Comparison of ENCODE assay signal across 8 cellular contexts in the genomic region with DNA sequence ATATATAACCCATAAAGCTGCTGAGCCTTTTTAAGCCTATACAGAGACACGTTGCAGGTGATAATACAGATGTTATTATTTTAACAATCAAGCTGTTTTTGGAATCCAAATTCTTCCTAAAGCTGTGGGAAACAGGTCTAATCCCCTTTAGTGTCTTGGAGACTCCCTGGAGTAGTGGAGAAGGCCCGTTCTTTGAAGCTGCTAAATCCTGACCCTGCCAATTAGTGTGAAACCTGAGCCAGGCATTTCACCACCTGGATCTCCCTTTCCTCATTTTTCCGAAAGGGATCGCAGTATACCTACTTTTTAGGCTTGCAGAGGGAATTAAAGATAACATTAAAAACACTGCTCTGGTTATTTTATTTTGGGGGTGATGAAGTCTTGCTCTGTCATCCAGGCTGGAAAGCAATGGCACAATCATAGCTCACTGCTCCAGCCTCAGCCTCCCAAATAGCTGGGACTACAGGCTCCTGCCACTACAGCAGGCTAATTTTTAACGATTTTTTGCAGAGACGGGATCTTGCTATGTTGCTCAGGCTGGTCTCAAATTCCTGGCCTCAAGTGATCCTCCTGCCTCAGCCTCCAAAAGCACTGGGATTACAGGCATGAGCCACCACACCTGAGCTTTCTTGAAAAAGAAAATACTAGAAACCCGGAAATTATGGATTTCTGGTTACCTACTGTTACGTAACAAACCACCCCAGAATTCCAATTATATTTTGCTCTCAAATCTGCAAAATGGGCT. TPM values are rescaled to one million over a fixed set of nuclear protein-coding genes. Genes with fewer than 3 reads are reported as not detected.
A peak's percentile ranks its signal among the peaks of the same experiment; 100 is the strongest.
DNase-seq lines count a peak whose midpoint lies in the region; ATAC-seq and TF ChIP-seq lines count a peak whose summit lies in the region.

No MANE protein-coding gene starts in this region.

- H3K9me2 ChIP-seq in MM.1S (replicated peaks; ENCODE audit: insufficient read depth, low read length) (no peaks in the 10 kb centered on the region), neural cell (ENCODE audit: insufficient read depth, low read length) (no peaks in the 10 kb centered on the region)

- H3F3A ChIP-seq in MM.1S (ENCODE audit: insufficient read depth, low read length), result peaks cover 48% of the 10 kb centered on the region
- no peaks in the 10 kb centered on the region for H3F3A ChIP-seq in neural cell (ENCODE audit: insufficient read depth, low read length, poor library complexity, severe bottlenecking)

- H3K79me2 ChIP-seq in MM.1S (ENCODE audit: low read length) (peaks cover 33% of the 10 kb centered on the region), neural cell (replicated peaks; ENCODE audit: insufficient read depth, low read length) (peaks cover 19% of the 10 kb centered on the region)

- H3K9ac ChIP-seq in MM.1S (ENCODE audit: low read length) (peak overlapping the region; percentile 90), neural cell (ENCODE audit: low read length) (no peak overlapping the region)

- DNase-seq in CD8-positive, alpha-beta memory T cell, result no peak
- DNase-seq in MM.1S (no peak), coronary artery (ENCODE audit: low spot score) (no peak), NCI-H526 (lab: John Stamatoyannopoulos, UW) (no peak), hippocampal formation (lab: John Stamatoyannopoulos, UW) (no peak), NCI-H146 treated with DMSO at 0.1 percent for 48 hours (lab: John Stamatoyannopoulos, UW; ENCODE audit: unreplicated experiment) (no peak)

- no peaks in the 10 kb centered on the region for H3K36me3 ChIP-seq in CD8-positive, alpha-beta memory T cell (ENCODE audit: insufficient read depth, low read length)
- H3K36me3 ChIP-seq in MM.1S (replicated peaks; ENCODE audit: insufficient read depth, low read length) (0 out of 2 replicates have a peak, but pooled peaks cover 4% of the 10 kb centered on the region), neural cell (ENCODE audit: insufficient read depth, low read length) (no peaks in the 10 kb centered on the region)

- CTCF ChIA-PET in CD8-positive, alpha-beta memory T cell (lab: Charles Lee), result interaction anchor here (1.0 to 1.4 kb wide), 3 partner anchors 39 to 171 kb away, joined by 3 to 5 read pairs (median 3); partner anchors contain the start of gene PISD

- H2AFZ ChIP-seq in MM.1S (ENCODE audit: low read length), result no peak overlapping the region
- no peak overlapping the region for H2AFZ ChIP-seq in neural cell (ENCODE audit: low read depth, low read length)

- no peaks in the 10 kb centered on the region for H3K27me3 ChIP-seq in CD8-positive, alpha-beta memory T cell (ENCODE audit: insufficient read depth, low read length, poor library complexity, severe bottlenecking)
- H3K27me3 ChIP-seq in MM.1S (replicated peaks; ENCODE audit: insufficient read depth, low read length), result no peaks in the 10 kb centered on the region
- H3K27me3 ChIP-seq in neural cell (ENCODE audit: insufficient read depth, low read depth, low read length), result no peaks in the 10 kb centered on the region

- peak overlapping the region; percentile 95 to 100 (median 99) for H3K27ac Mint-ChIP-seq in CD8-positive, alpha-beta memory T cell

- H3K4me3 ChIP-seq in CD8-positive, alpha-beta memory T cell (ENCODE audit: low read length), result no peak overlapping the region
- H3K4me3 ChIP-seq in MM.1S (ENCODE audit: low read length) (peak overlapping the region; percentile 79), coronary artery (peak overlapping the region; percentile 97), neural cell (ENCODE audit: low read length) (peak overlapping the region; percentile 96)

- H3K27me3 Mint-ChIP-seq in CD8-positive, alpha-beta memory T cell, result peaks cover 0 to 4% of the 10 kb centered on the region in 2 donors

- peak overlapping the region; percentile 90 to 99 (median 93) for H3K4me3 Mint-ChIP-seq in CD8-positive, alpha-beta memory T cell

- peaks cover 0 to 21% (median 0%) of the 10 kb centered on the region in 3 donors for H3K36me3 Mint-ChIP-seq in CD8-positive, alpha-beta memory T cell

- peak overlapping the region; percentile 84 for H3K4me2 ChIP-seq in MM.1S (ENCODE audit: low read depth, low read length)
- H3K4me2 ChIP-seq in neural cell (ENCODE audit: low read length), result peak overlapping the region; percentile 90

- TF ChIP-seq RAD21 in neural cell (conservative IDR thresholded peaks at IDR 0.05), result no peak

- no peak for ATAC-seq in GM18519 (IDR thresholded peaks at IDR 0.05; ENCODE audit: low FRiP score, unreplicated experiment)

- H4K20me1 ChIP-seq in MM.1S (ENCODE audit: insufficient read depth, low read length) (no peaks in the 10 kb centered on the region), neural cell (ENCODE audit: insufficient read depth) (no peaks in the 10 kb centered on the region)

- TF ChIP-seq CTCF in MM.1S (IDR thresholded peaks at IDR 0.05; ENCODE audit: low read length) (no peak), coronary artery (IDR thresholded peaks at IDR 0.05) (no peak), neural cell (IDR thresholded peaks at IDR 0.05; ENCODE audit: poor library complexity, severe bottlenecking) (no peak)

- H3K9me3 ChIP-seq in CD8-positive, alpha-beta memory T cell (ENCODE audit: low read length), result no peaks in the 10 kb centered on the region
- H3K9me3 ChIP-seq in MM.1S (replicated peaks; ENCODE audit: insufficient read depth, low read length), result no peaks in the 10 kb centered on the region
- no peaks in the 10 kb centered on the region for H3K9me3 ChIP-seq in neural cell (ENCODE audit: low read length)

- H3K4me1 Mint-ChIP-seq in CD8-positive, alpha-beta memory T cell, result peaks cover 38 to 49% (median 39%) of the 10 kb centered on the region in 3 donors

- TF ChIP-seq EP300 in neural cell (conservative IDR thresholded peaks at IDR 0.05; ENCODE audit: poor library complexity, severe bottlenecking), result no peak

- no peaks in the 10 kb centered on the region for H3K9me3 Mint-ChIP-seq in CD8-positive, alpha-beta memory T cell

- peak overlapping the region; percentile 6 for H3K27ac ChIP-seq in CD8-positive, alpha-beta memory T cell (ENCODE audit: low read depth, low read length)
- peak overlapping the region; percentile 92; the same call in 1 of the 2 replicates for H3K27ac ChIP-seq in MM.1S (ENCODE audit: low read length)
- peak overlapping the region; percentile 86 to 97 for H3K27ac ChIP-seq in coronary artery
- no peak overlapping the region for H3K27ac ChIP-seq in neural cell (ENCODE audit: low read length)

- POLR2A ChIA-PET in CD8-positive, alpha-beta memory T cell (lab: Charles Lee), result interaction anchor here (0.7 to 3.0 kb wide), 3 partner anchors 9 to 201 kb away, joined by 3 to 7 read pairs (median 5); no protein-coding TSS in a partner anchor

- H3K4me1 ChIP-seq in CD8-positive, alpha-beta memory T cell (ENCODE audit: insufficient read depth, low read length), result peaks cover 42% of the 10 kb centered on the region
- peaks cover 24% of the 10 kb centered on the region for H3K4me1 ChIP-seq in MM.1S (ENCODE audit: low read length)

TF ChIP-seq in neural cell, 6 proteins besides CTCF, POLR2A, EP300 and RAD21:
- TF ChIP-seq SMC3 (conservative IDR thresholded peaks at IDR 0.05; ENCODE audit: poor library complexity), result no peak
- no peak for TF ChIP-seq EZH2 (IDR thresholded peaks at IDR 0.05; ENCODE audit: borderline replicate concordance, insufficient read depth, low read length, poor library complexity, severe bottlenecking)
- TF ChIP-seq POLR2AphosphoS5 (IDR thresholded peaks at IDR 0.05), result no peak
- no peak for TF ChIP-seq MXI1 (conservative IDR thresholded peaks at IDR 0.05; ENCODE audit: poor library complexity, severe bottlenecking)
- TF ChIP-seq, protein P1, sequence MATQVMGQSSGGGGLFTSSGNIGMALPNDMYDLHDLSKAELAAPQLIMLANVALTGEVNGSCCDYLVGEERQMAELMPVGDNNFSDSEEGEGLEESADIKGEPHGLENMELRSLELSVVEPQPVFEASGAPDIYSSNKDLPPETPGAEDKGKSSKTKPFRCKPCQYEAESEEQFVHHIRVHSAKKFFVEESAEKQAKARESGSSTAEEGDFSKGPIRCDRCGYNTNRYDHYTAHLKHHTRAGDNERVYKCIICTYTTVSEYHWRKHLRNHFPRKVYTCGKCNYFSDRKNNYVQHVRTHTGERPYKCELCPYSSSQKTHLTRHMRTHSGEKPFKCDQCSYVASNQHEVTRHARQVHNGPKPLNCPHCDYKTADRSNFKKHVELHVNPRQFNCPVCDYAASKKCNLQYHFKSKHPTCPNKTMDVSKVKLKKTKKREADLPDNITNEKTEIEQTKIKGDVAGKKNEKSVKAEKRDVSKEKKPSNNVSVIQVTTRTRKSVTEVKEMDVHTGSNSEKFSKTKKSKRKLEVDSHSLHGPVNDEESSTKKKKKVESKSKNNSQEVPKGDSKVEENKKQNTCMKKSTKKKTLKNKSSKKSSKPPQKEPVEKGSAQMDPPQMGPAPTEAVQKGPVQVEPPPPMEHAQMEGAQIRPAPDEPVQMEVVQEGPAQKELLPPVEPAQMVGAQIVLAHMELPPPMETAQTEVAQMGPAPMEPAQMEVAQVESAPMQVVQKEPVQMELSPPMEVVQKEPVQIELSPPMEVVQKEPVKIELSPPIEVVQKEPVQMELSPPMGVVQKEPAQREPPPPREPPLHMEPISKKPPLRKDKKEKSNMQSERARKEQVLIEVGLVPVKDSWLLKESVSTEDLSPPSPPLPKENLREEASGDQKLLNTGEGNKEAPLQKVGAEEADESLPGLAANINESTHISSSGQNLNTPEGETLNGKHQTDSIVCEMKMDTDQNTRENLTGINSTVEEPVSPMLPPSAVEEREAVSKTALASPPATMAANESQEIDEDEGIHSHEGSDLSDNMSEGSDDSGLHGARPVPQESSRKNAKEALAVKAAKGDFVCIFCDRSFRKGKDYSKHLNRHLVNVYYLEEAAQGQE (IDR thresholded peaks at IDR 0.05; ENCODE audit: borderline replicate concordance), result no peak
- TF ChIP-seq TAF1 (IDR thresholded peaks at IDR 0.05; ENCODE audit: low read depth), result no peak

RNA-seq across cellular contexts. Expression of gene EIF4ENIF1, which starts 1.7 kb away (rescaled TPM):
- 10 to 100 TPM; 52.1 to 53.5 TPM for total RNA-seq in CD8-positive, alpha-beta memory T cell
- 14.0 TPM for polyA plus RNA-seq in CD8-positive, alpha-beta memory T cell
- 12.6 and 12.7 TPM in 2 replicates for polyA plus RNA-seq in neural cell
- 25.3 and 26.4 TPM in 2 replicates for polyA minus RNA-seq in neural cell

RNA-seq across cellular contexts. Expression of gene SFI1, which starts 4.9 kb away (rescaled TPM):
- 100 to 1,000 TPM; 119 to 129 TPM for total RNA-seq in CD8-positive, alpha-beta memory T cell
- polyA plus RNA-seq in CD8-positive, alpha-beta memory T cell, result 34.8 TPM
- polyA plus RNA-seq in neural cell, result 19.9 and 27.4 TPM in 2 replicates
- polyA minus RNA-seq in neural cell, result 22.5 and 23.4 TPM in 2 replicates
